1 cellular context compared by ENCODE assay signal in genomic region chr1:145996433-145997155, GRCh38.
TF ChIP-seq lines count a peak whose summit lies in the region.

TSS of gene TXNIP (minus strand) at chr1:145996579. CDS start at chr1:145996266, 313 bp downstream.

TF ChIP-seq in HepG2, 621 proteins besides CTCF, POLR2A, EP300 and RAD21 (continued from another document and continues in another):
- TF ChIP-seq BCLAF1 (IDR thresholded peaks at IDR 0.05) (no peak), GATA4 (IDR thresholded peaks at IDR 0.05; ENCODE audit: borderline replicate concordance, low read depth) (peak; percentile 91), ZNF557 (CRISPR knock-in tag; IDR thresholded peaks at IDR 0.05) (no peak), FOXA1 (IDR thresholded peaks at IDR 0.05) (peak; percentile 64), FOXA1 (CRISPR knock-in tag; IDR thresholded peaks at IDR 0.05) (peak; percentile 97), ZEB1 (IDR thresholded peaks at IDR 0.05; ENCODE audit: insufficient replicate concordance, low read depth) (peak; percentile 54), ZNF280D (CRISPR knock-in tag; IDR thresholded peaks at IDR 0.05) (peak; percentile 89; the same call in 1 of the 2 replicates), TBX2 (CRISPR knock-in tag; IDR thresholded peaks at IDR 0.05; ENCODE audit: borderline replicate concordance) (peak; percentile 75; the same call in 1 of the 2 replicates), SIN3B (IDR thresholded peaks at IDR 0.05; ENCODE audit: low read length) (0 out of 2 replicates have a peak, but pooled peaks have one; percentile 57), ZNF713 (CRISPR knock-in tag; IDR thresholded peaks at IDR 0.05) (no peak), ZNF574 (CRISPR knock-in tag; IDR thresholded peaks at IDR 0.05) (peak; percentile 53; the same call in 1 of the 2 replicates), HOXA7 (CRISPR knock-in tag; IDR thresholded peaks at IDR 0.05) (no peak), ZFP91 (CRISPR knock-in tag; IDR thresholded peaks at IDR 0.05; ENCODE audit: borderline replicate concordance) (peak; percentile 91; the same call in 1 of the 2 replicates), ARID5B (CRISPR knock-in tag; IDR thresholded peaks at IDR 0.05) (peak; percentile 83), KLF12 (CRISPR knock-in tag; IDR thresholded peaks at IDR 0.05; ENCODE audit: borderline replicate concordance) (0 out of 2 replicates have a peak, but pooled peaks have one; percentile 30), ZNF639 (CRISPR knock-in tag; conservative IDR thresholded peaks at IDR 0.05) (0 out of 2 replicates have a peak, but pooled peaks have one; percentile 47), ZMAT5 (CRISPR knock-in tag; IDR thresholded peaks at IDR 0.05; ENCODE audit: borderline replicate concordance, low read depth) (no peak), PATZ1 (CRISPR knock-in tag; IDR thresholded peaks at IDR 0.05) (peak; percentile 87), RFXANK (CRISPR knock-in tag; IDR thresholded peaks at IDR 0.05) (peak; percentile 88), REPIN1 (CRISPR knock-in tag; IDR thresholded peaks at IDR 0.05; ENCODE audit: borderline replicate concordance, low read depth) (peak; percentile 88), ERF (CRISPR knock-in tag; IDR thresholded peaks at IDR 0.05) (peak; percentile 64; the same call in 1 of the 2 replicates), ZNF609 (CRISPR knock-in tag; IDR thresholded peaks at IDR 0.05; ENCODE audit: borderline replicate concordance) (peak; percentile 93), ZNF781 (CRISPR knock-in tag; IDR thresholded peaks at IDR 0.05; ENCODE audit: borderline replicate concordance, not compliant biosample characterization) (peak; percentile 86), ZNF20 (CRISPR knock-in tag; IDR thresholded peaks at IDR 0.05) (no peak), GZF1 (CRISPR knock-in tag; IDR thresholded peaks at IDR 0.05) (0 out of 2 replicates have a peak, but pooled peaks have one; percentile 42), KLF11 (CRISPR knock-in tag; IDR thresholded peaks at IDR 0.05) (peak; percentile 74; the same call in 1 of the 2 replicates), ZNF7 (CRISPR knock-in tag; IDR thresholded peaks at IDR 0.05) (peak; percentile 21; the same call in 1 of the 2 replicates), ZNF431 (CRISPR knock-in tag; IDR thresholded peaks at IDR 0.05; ENCODE audit: borderline replicate concordance, low read depth) (peak; percentile 80; the same call in 1 of the 2 replicates), ETV5 (CRISPR knock-in tag; IDR thresholded peaks at IDR 0.05; ENCODE audit: borderline replicate concordance) (peak; percentile 92), NCOA1 (CRISPR knock-in tag; IDR thresholded peaks at IDR 0.05) (peak; percentile 99), BHLHE40 (IDR thresholded peaks at IDR 0.05; ENCODE audit: low read length) (peak; percentile 79)
